13 cellular contexts compared by ENCODE assay signal in the genomic region with DNA sequence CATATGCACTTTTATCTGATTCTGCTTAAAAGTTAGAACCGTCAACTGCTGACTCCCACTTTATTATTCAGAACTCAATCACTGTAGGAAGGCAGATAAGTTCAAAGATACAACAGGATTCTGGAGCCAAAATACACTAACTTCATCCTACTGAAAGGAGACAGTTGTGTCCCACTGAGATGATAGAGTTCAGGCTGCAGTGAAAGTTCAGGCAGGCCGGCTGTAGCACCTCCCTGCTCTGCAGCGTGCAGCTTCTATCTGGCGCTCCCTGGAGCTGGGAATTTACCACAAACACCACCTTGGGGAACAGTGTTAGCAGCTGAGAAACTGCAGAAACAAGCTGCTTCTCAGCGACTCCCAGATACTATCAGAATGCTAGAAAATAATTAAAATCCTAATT. TPM values are rescaled to one million over a fixed set of nuclear protein-coding genes. Genes with fewer than 3 reads are reported as not detected.
DNase-seq lines count a peak whose midpoint lies in the region; ATAC-seq and TF ChIP-seq lines count a peak whose summit lies in the region.
"Had no signal": no experiment of that assay in that cellular context is flagged by ENCODE, and none has a peak within 500 bp of the region (broad histone marks: within the 10 kb centered on the region; RNA-seq: fewer than 3 reads in every experiment).

No MANE protein-coding gene starts in this region.

- H2AFZ ChIP-seq in osteoblast (ENCODE audit: low read length), result peak overlapping the region; percentile 58

- H3K9ac ChIP-seq in NT2/D1 (ENCODE audit: insufficient read length, low read depth), result no peak overlapping the region

- no peaks in the 10 kb centered on the region for H3K79me2 ChIP-seq in osteoblast (ENCODE audit: insufficient read depth, low read length)

- DNase-seq in G401 (ENCODE audit: low spot score) (peak; percentile 9), NT2/D1 (ENCODE audit: low read depth, low spot score) (peak; percentile 57), fibroblast of pulmonary artery (ENCODE audit: low read depth) (peak; percentile 32), osteoblast (ENCODE audit: insufficient read length, low spot score, missing footprints) (peak; percentile 71), ascending aorta (ENCODE audit: low spot score in 2 of 2) (no peak), NCI-H1436 treated with DMSO at 0.1 percent for 48 hours (lab: John Stamatoyannopoulos, UW) (no peak)
- DNase-seq: activated CD4-positive, CD25-positive, alpha-beta regulatory T cell; activated naive CD4-positive, alpha-beta T cell treated with anti-CD3 and anti-CD28 coated beads, Interleukin-2, amount 50 U/mL, for 16 hours; EL; stimulated activated CD4-positive, alpha-beta T cell treated with anti-CD3 and anti-CD28 coated beads, Interleukin-2, amount 100 ng/mL, for 24 hours; substantia nigra had no signal

- no peaks in the 10 kb centered on the region for H4K20me1 ChIP-seq in osteoblast (ENCODE audit: insufficient read depth, low read length)

- ATAC-seq in GM18520 (IDR thresholded peaks at IDR 0.05; ENCODE audit: unreplicated experiment) (no peak), HG02885 (IDR thresholded peaks at IDR 0.05; ENCODE audit: poor library complexity, unreplicated experiment) (no peak)

- no peaks in the 10 kb centered on the region for H3K27me3 ChIP-seq in NT2/D1 (ENCODE audit: insufficient read depth, insufficient read length)
- H3K27me3 ChIP-seq in osteoblast (ENCODE audit: insufficient read depth, low read length), result no peaks in the 10 kb centered on the region
- no peaks in the 10 kb centered on the region for H3K27me3 ChIP-seq in ascending aorta

- H3K4me3 ChIP-seq in NT2/D1 (ENCODE audit: insufficient read length, low read depth) (no peak overlapping the region), fibroblast of pulmonary artery (replicated peaks; ENCODE audit: low read depth, low read length) (no peak overlapping the region), osteoblast (ENCODE audit: insufficient read depth, low read length) (no peak overlapping the region), ascending aorta (no peak overlapping the region)

- H3K9me3 ChIP-seq in NT2/D1 (ENCODE audit: insufficient read depth, low read length) (no peaks in the 10 kb centered on the region), osteoblast (ENCODE audit: low read depth, low read length) (no peaks in the 10 kb centered on the region), ascending aorta (no peaks in the 10 kb centered on the region)

- TF ChIP-seq CTCF in fibroblast of pulmonary artery (IDR thresholded peaks at IDR 0.05; ENCODE audit: low read length, missing control alignments) (peak; percentile 27), osteoblast (IDR thresholded peaks at IDR 0.05; ENCODE audit: extremely low read depth, low read depth, low read length) (peak; percentile 20), ascending aorta (IDR thresholded peaks at IDR 0.05) (peak in 1 of 3 experiments; percentile 27)

- no peak overlapping the region for H3K27ac ChIP-seq in osteoblast (ENCODE audit: low read depth, low read length)
- H3K27ac ChIP-seq in ascending aorta, result no peak overlapping the region

- H3K4me2 ChIP-seq in osteoblast (ENCODE audit: insufficient read depth, low read length), result peak overlapping the region; percentile 12

- in situ Hi-C loops in G401 (cut with HindIII; ENCODE audit: low sequenced_read_pairs), result no loop called here

- intact Hi-C loops in ascending aorta (cut with DNase I), result no loop called here

- no peaks in the 10 kb centered on the region for H3K36me3 ChIP-seq in NT2/D1 (ENCODE audit: insufficient read depth, insufficient read length, low read length)
- H3K36me3 ChIP-seq in osteoblast (ENCODE audit: insufficient read depth, low read length), result no peaks in the 10 kb centered on the region
- H3K36me3 ChIP-seq in ascending aorta, result no peaks in the 10 kb centered on the region

- peaks cover 4% of the 10 kb centered on the region for H3K4me1 ChIP-seq in NT2/D1 (ENCODE audit: insufficient read depth, insufficient read length)
- peaks cover 11% of the 10 kb centered on the region for H3K4me1 ChIP-seq in osteoblast (ENCODE audit: insufficient read depth, low read length)
- H3K4me1 ChIP-seq in ascending aorta, result no peaks in the 10 kb centered on the region

RNA-seq across cellular contexts. Expression of gene CNTLN, which starts 52.5 kb away (rescaled TPM):
- 9.1 and 11.1 TPM in 2 replicates for total RNA-seq in G401 (2014; rRNA removed; shearing (Covaris generic))
- total RNA-seq in osteoblast (17.7 and 18.6 TPM in 2 replicates), ascending aorta (3.5 TPM)

Comparison
In these comparisons a context has a peak if more than half of its experiments do, and no peak if none do; other contexts are left out.
1. DNase-seq: peak in G401 (single experiment), NT2/D1 (single experiment), fibroblast of pulmonary artery (single experiment) and osteoblast (single experiment); none in ascending aorta (0 of 2) and NCI-H1436 treated with DMSO at 0.1 percent for 48 hours (single experiment).